1 cellular context compared by ENCODE assay signal in genomic region chr2:42970151-42970550, GRCh38.
TF ChIP-seq lines count a peak whose summit lies in the region.

No MANE protein-coding gene starts in this region.

TF ChIP-seq in IMR-90, 13 proteins besides CTCF, POLR2A, EP300 and RAD21 (continued from another document):
- no peak for TF ChIP-seq USF2 (IDR thresholded peaks at IDR 0.05; ENCODE audit: low read depth, low read length)
